ENCODE assay signal across 8 cellular contexts in the genomic region with DNA sequence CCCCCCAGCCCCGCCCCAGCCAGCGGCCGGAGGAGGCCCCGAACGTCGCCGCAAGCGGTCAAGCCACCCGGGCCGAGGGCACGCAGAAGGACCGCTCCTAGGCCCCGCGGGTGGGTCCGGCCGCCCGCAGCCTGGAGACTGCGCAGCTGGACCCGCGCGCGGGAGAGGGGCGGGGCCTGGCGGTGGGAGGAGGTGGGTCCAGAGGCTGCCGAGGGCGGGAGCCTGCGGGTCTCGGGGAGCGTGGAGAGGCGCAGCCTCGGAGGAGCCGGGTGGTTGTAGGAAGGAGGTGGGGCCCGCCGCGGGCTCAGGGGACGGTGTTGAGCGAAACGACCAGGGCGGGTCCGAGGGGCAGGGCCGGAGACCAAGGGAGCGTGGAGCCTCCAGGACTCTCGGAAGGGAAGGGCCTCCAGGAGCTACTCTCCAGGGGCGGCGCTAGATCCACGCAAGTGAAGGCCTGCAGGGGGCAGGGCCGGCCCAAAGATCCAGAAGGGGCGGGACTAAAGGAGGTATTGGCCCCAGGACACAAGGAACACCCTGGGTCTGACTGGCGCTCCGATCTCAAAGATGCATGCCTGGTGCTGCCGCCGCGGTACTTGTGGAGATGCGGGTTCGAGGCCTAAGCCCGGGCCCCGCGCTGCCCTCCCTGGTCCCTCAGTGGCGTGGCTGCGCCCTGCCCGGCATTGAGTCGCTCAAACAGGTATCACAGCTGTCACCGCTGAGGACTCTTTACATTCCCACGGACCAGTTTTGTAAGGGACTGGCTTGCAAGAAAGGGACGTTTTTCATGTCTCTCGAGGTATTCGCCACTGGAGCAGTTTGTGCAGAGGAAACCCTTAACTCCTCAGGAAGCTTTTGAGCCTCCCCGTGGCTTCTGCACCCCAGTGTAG. TPM values are rescaled to one million over a fixed set of nuclear protein-coding genes. Genes with fewer than 3 reads are reported as not detected.
A peak's percentile ranks its signal among the peaks of the same experiment; 100 is the strongest.
DNase-seq lines count a peak whose midpoint lies in the region; ATAC-seq, FAIRE-seq and TF ChIP-seq lines count a peak whose summit lies in the region.

No MANE protein-coding gene starts in this region.

- H3K27me3 ChIP-seq in H1 (replicated peaks in 1 of 4; ENCODE audit: control insufficient read depth in 3 of 4, extremely low read depth in 1 of 4, insufficient read depth in 3 of 4, low read length in 3 of 4), result no peaks in the 10 kb centered on the region

- no peak for TF ChIP-seq EP300 in H1 (IDR thresholded peaks at IDR 0.05; ENCODE audit: borderline replicate concordance in 1 of 2, low read depth in 2 of 2, low read length in 2 of 2)

- TF ChIP-seq RAD21 in H1 (IDR thresholded peaks at IDR 0.05 in 1 of 2, conservative IDR thresholded peaks at IDR 0.05 in 1 of 2; ENCODE audit: low read depth in 2 of 2, low read length in 2 of 2), result peak; percentile 37 to 41; a peak in 3 of 4 replicates

- no peak for FAIRE-seq in H1 (lab: Jason Lieb, UNC)

- H3K4ac ChIP-seq in H1 (replicated peaks; ENCODE audit: insufficient read length, low read depth, low read length), result no peak overlapping the region

- CTCF ChIA-PET in H1 (lab: Charles Lee; ENCODE audit: partially characterized antibody), result interaction anchor here (0.8 to 1.7 kb wide), 3 partner anchors 13 to 86 kb away, joined by 3 to 4 read pairs (median 3); no protein-coding TSS in a partner anchor

- H3K56ac ChIP-seq in H1 (replicated peaks; ENCODE audit: insufficient read length, low read depth, low read length), result no peak overlapping the region

- no peak overlapping the region for H3K23ac ChIP-seq in H1 (ENCODE audit: insufficient read length)

- peaks cover 2 to 5% of the 10 kb centered on the region in 2 experiments for H4K20me1 ChIP-seq in H1 (replicated peaks in 1 of 2; ENCODE audit: control insufficient read depth in 1 of 2, insufficient read depth in 2 of 2, low read length in 2 of 2)

- H2BK12ac ChIP-seq in H1 (ENCODE audit: low read depth, low read length), result no peak overlapping the region

- no peak overlapping the region for H3K18ac ChIP-seq in H1 (ENCODE audit: extremely low read depth, low read length)

- peaks cover 0 to 10% of the 10 kb centered on the region in 2 experiments; a peak in 2 of 4 replicates for H3K79me2 ChIP-seq in H1 (ENCODE audit: control insufficient read depth in 1 of 2, insufficient read depth in 2 of 2, low read length in 2 of 2)

- H3K27ac ChIP-seq in C4-2B, result peak overlapping the region; percentile 25
- no peak overlapping the region for H3K27ac ChIP-seq in H1 (ENCODE audit: low read depth, low read length)

- POLR2A ChIA-PET in H1 (lab: Charles Lee; ENCODE audit: partially characterized antibody), result interaction anchor here (0.9 to 2.9 kb wide), 8 partner anchors 12 to 48 kb away, joined by 3 to 15 read pairs (median 4); a partner anchor contains a TSS

- H4K8ac ChIP-seq in H1 (ENCODE audit: extremely low read depth, insufficient read depth, low read length), result no peak overlapping the region

- no peak overlapping the region for H4K5ac ChIP-seq in H1 (ENCODE audit: insufficient read length, low read depth, low read length)

- H3K4me2 ChIP-seq in H1 (ENCODE audit: insufficient read depth in 1 of 2, low read depth in 2 of 2, low read length in 2 of 2), result peak overlapping the region; percentile 43 to 69

- H2AFZ ChIP-seq in H1 (ENCODE audit: low read length), result no peak overlapping the region

- TF ChIP-seq CTCF in C4-2B (conservative IDR thresholded peaks at IDR 0.05), result no peak; the same call in 1 of the 2 replicates
- peak in 2 of 3 experiments; percentile 46 to 48; a peak in 3 of 4 replicates for TF ChIP-seq CTCF in H1 (IDR thresholded peaks at IDR 0.05; ENCODE audit: control extremely low read depth in 1 of 3, insufficient read depth in 1 of 3, low read depth in 1 of 3, low read length in 3 of 3)

- DNase-seq in NCI-H748 treated with DMSO at 0.1 percent for 48 hours (lab: John Stamatoyannopoulos, UW), result peak; percentile 77
- DNase-seq in activated CD8-positive, alpha-beta memory T cell treated with anti-CD3 and anti-CD28 coated beads for 1 hour (ENCODE audit: extremely low read depth in 1 of 2, low read depth in 1 of 2), result peak; percentile 42 to 51
- DNase-seq in H1 (ENCODE audit: low read depth in 1 of 2, low spot score in 2 of 2), result peak; percentile 49 to 71
- peak; percentile 94 for DNase-seq in mesenteric fat pad (ENCODE audit: low spot score)
- peak; percentile 35 for DNase-seq in stimulated activated CD8-positive, alpha-beta memory T cell treated with anti-CD3 and anti-CD28 coated beads, Interleukin-15, amount 100 ng/mL, for 24 hours (ENCODE audit: low read depth)

- no peak overlapping the region for H4K91ac ChIP-seq in H1 (replicated peaks; ENCODE audit: insufficient read length, low read length)

- ATAC-seq in GM19372 (IDR thresholded peaks at IDR 0.05; ENCODE audit: low read depth, unreplicated experiment) (peak; percentile 82), HG03521 (IDR thresholded peaks at IDR 0.05; ENCODE audit: unreplicated experiment) (peak; percentile 79)

- WGBS in H1 (ENCODE audit: extremely low coverage in 1 of 2, insufficient coverage in 1 of 2, insufficient read length in 1 of 2, insufficient replicate concordance in 2 of 2, low coverage in 1 of 2, low lambda C conversion rate in 2 of 2, missing lambda C conversion rate in 1 of 2), 2 experiments, result 18% methylated on average over 11 of the region's 68 CpGs; no CpG with 5 or more reads in 1 of the 2 experiments

- H2BK5ac ChIP-seq in H1 (ENCODE audit: low read depth, low read length), result no peak overlapping the region

- 0 out of 3 replicates have a peak, but pooled peaks of 1 of the 2 experiments have one; percentile 20 for TF ChIP-seq POLR2A in H1 (IDR thresholded peaks at IDR 0.05; ENCODE audit: control extremely low read depth in 1 of 2, low read depth in 2 of 2, low read length in 2 of 2)

- peaks cover 0 to 7% (median 3%) of the 10 kb centered on the region in 4 experiments; a peak in 2 of 8 replicates for H3K36me3 ChIP-seq in H1 (ENCODE audit: control insufficient read depth in 2 of 4, insufficient read depth in 4 of 4, low read length in 3 of 4)

- H3K79me1 ChIP-seq in H1 (ENCODE audit: low read depth, low read length), result no peaks in the 10 kb centered on the region; the same call in 1 of the 2 replicates

- H2AK5ac ChIP-seq in H1 (ENCODE audit: low read depth, low read length), result no peak overlapping the region

- H2BK120ac ChIP-seq in H1 (replicated peaks; ENCODE audit: low read depth, low read length), result no peak overlapping the region

- no peak overlapping the region for H2BK15ac ChIP-seq in H1 (ENCODE audit: low read length)

- peaks cover 0 to 4% (median 2%) of the 10 kb centered on the region in 4 experiments; a peak in 2 of 7 replicates for H3K4me1 ChIP-seq in H1 (replicated peaks in 1 of 4; ENCODE audit: control insufficient read depth in 3 of 4, insufficient read depth in 4 of 4, low read length in 3 of 4)

- peak overlapping the region; percentile 30 to 76 (median 46) for H3K4me3 ChIP-seq in H1 (ENCODE audit: extremely low read depth in 1 of 4, insufficient read depth in 2 of 4, low read depth in 3 of 4, low read length in 4 of 4)

- no peak overlapping the region for H2BK20ac ChIP-seq in H1 (ENCODE audit: low read length)

- H3K23me2 ChIP-seq in H1 (ENCODE audit: low read depth, low read length), result peaks cover 5% of the 10 kb centered on the region; the same call in 1 of the 2 replicates

- no peaks in the 10 kb centered on the region for H3K9me3 ChIP-seq in H1 (ENCODE audit: insufficient read depth in 2 of 2, low read depth in 1 of 2, low read length in 1 of 2)

- no peak overlapping the region for H3K14ac ChIP-seq in H1 (ENCODE audit: insufficient read length)

- H3K9ac ChIP-seq in H1 (replicated peaks in 1 of 4; ENCODE audit: extremely low read depth in 1 of 4, low read depth in 3 of 4, low read length in 3 of 4), result no peak overlapping the region

RNA-seq across cellular contexts. Expression of a gene that starts 5.9 kb away (rescaled TPM):
- total RNA-seq in H1 (2021; fragmentation: NEBNext Ultra II Directional; extraction: Animal tissue kit (Norgen Biotek cat#: 25700)), result 77.8 and 82.4 TPM in 2 replicates
- 246 and 284 TPM in 2 replicates for polyA plus RNA-seq in H1 (2011; rRNA removed)
- polyA plus RNA-seq in H1 (2011; cell fraction: cytosol; rRNA removed), result 162 TPM
- polyA plus RNA-seq in H1 (2011; cell fraction: nucleus; rRNA removed), result 151 TPM
- polyA plus RNA-seq in H1 (2012, experiment 1 of 2), result 68.1 to 113 TPM (median 110 TPM) in 4 replicates
- polyA plus RNA-seq in H1 (2012, experiment 2 of 2), result 173 TPM
- polyA plus RNA-seq in H1 (2013, experiment 1 of 2), result 80.8 TPM
- polyA plus RNA-seq in H1 (2013, experiment 2 of 2), result 79.0 TPM
- 35.8 TPM in 2 replicates for polyA minus RNA-seq in H1 (2011; rRNA and poly(A)+ RNA removed)
- polyA minus RNA-seq in H1 (2011; cell fraction: cytosol; rRNA and poly(A)+ RNA removed), result 37.3 TPM
- 34.9 TPM for polyA minus RNA-seq in H1 (2011; cell fraction: nucleus; rRNA and poly(A)+ RNA removed)
- total RNA-seq in mesenteric fat pad, result 22.1 TPM

RNA-seq across cellular contexts. Expression of a gene that starts 6.1 kb away (rescaled TPM):
- total RNA-seq in H1 (2021; fragmentation: NEBNext Ultra II Directional; extraction: Animal tissue kit (Norgen Biotek cat#: 25700)), result 95.9 and 101 TPM in 2 replicates
- polyA plus RNA-seq in H1 (2011; rRNA removed), result 91.7 and 124 TPM in 2 replicates
- polyA plus RNA-seq in H1 (2011; cell fraction: cytosol; rRNA removed), result 134 TPM
- 114 TPM for polyA plus RNA-seq in H1 (2011; cell fraction: nucleus; rRNA removed)
- 104 to 130 TPM (median 119 TPM) in 4 replicates for polyA plus RNA-seq in H1 (2012, experiment 1 of 2)
- polyA plus RNA-seq in H1 (2012, experiment 2 of 2), result 122 TPM
- polyA plus RNA-seq in H1 (2013, experiment 1 of 2), result 71.1 TPM
- polyA plus RNA-seq in H1 (2013, experiment 2 of 2), result 69.8 TPM
- polyA minus RNA-seq in H1 (2011; rRNA and poly(A)+ RNA removed), result 57.3 and 71.7 TPM in 2 replicates
- 63.3 TPM for polyA minus RNA-seq in H1 (2011; cell fraction: cytosol; rRNA and poly(A)+ RNA removed)
- 23.9 TPM for polyA minus RNA-seq in H1 (2011; cell fraction: nucleus; rRNA and poly(A)+ RNA removed)
- total RNA-seq in mesenteric fat pad, result 50.6 TPM

RNA-seq across cellular contexts. Expression of a gene that starts 19.8 kb away (rescaled TPM):
- 20.4 and 21.4 TPM in 2 replicates for total RNA-seq in H1 (2021; fragmentation: NEBNext Ultra II Directional; extraction: Animal tissue kit (Norgen Biotek cat#: 25700))
- 48.3 and 52.1 TPM in 2 replicates for polyA plus RNA-seq in H1 (2011; rRNA removed)
- 28.7 TPM for polyA plus RNA-seq in H1 (2011; cell fraction: cytosol; rRNA removed)
- 47.9 TPM for polyA plus RNA-seq in H1 (2011; cell fraction: nucleus; rRNA removed)
- polyA plus RNA-seq in H1 (2012, experiment 1 of 2), result 16.1 to 23.4 TPM (median 21.7 TPM) in 4 replicates
- 18.4 TPM for polyA plus RNA-seq in H1 (2012, experiment 2 of 2)
- 24.6 TPM for polyA plus RNA-seq in H1 (2013, experiment 1 of 2)
- 26.8 TPM for polyA plus RNA-seq in H1 (2013, experiment 2 of 2)
- polyA minus RNA-seq in H1 (2011; rRNA and poly(A)+ RNA removed), result 39.4 and 40.0 TPM in 2 replicates
- polyA minus RNA-seq in H1 (2011; cell fraction: cytosol; rRNA and poly(A)+ RNA removed), result 14.3 TPM
- 9.2 TPM for polyA minus RNA-seq in H1 (2011; cell fraction: nucleus; rRNA and poly(A)+ RNA removed)
- 24.5 TPM for total RNA-seq in mesenteric fat pad

RNA-seq across cellular contexts. Expression of a gene that starts 27.2 kb away (rescaled TPM):
- 180 and 190 TPM in 2 replicates for total RNA-seq in H1 (2021; fragmentation: NEBNext Ultra II Directional; extraction: Animal tissue kit (Norgen Biotek cat#: 25700))
- 203 and 257 TPM in 2 replicates for polyA plus RNA-seq in H1 (2011; rRNA removed)
- polyA plus RNA-seq in H1 (2011; cell fraction: cytosol; rRNA removed), result 177 TPM
- polyA plus RNA-seq in H1 (2011; cell fraction: nucleus; rRNA removed), result 225 TPM
- polyA plus RNA-seq in H1 (2012, experiment 1 of 2), result 134 to 160 TPM (median 142 TPM) in 4 replicates
- polyA plus RNA-seq in H1 (2012, experiment 2 of 2), result 156 TPM
- polyA plus RNA-seq in H1 (2013, experiment 1 of 2), result 184 TPM
- polyA plus RNA-seq in H1 (2013, experiment 2 of 2), result 162 TPM
- polyA minus RNA-seq in H1 (2011; rRNA and poly(A)+ RNA removed), result 137 and 189 TPM in 2 replicates
- 77.9 TPM for polyA minus RNA-seq in H1 (2011; cell fraction: cytosol; rRNA and poly(A)+ RNA removed)
- polyA minus RNA-seq in H1 (2011; cell fraction: nucleus; rRNA and poly(A)+ RNA removed), result 103 TPM
- total RNA-seq in mesenteric fat pad, result 5.7 TPM

RNA-seq across cellular contexts. Expression of a gene that starts 56.2 kb away (rescaled TPM):
- total RNA-seq in H1 (2021; fragmentation: NEBNext Ultra II Directional; extraction: Animal tissue kit (Norgen Biotek cat#: 25700)), result 4.5 TPM in 2 replicates
- 3.6 and 7.0 TPM in 2 replicates for polyA plus RNA-seq in H1 (2011; rRNA removed)
- 2.4 TPM for polyA plus RNA-seq in H1 (2011; cell fraction: cytosol; rRNA removed)
- 3.7 TPM for polyA plus RNA-seq in H1 (2011; cell fraction: nucleus; rRNA removed)
- polyA plus RNA-seq in H1 (2012, experiment 1 of 2), result 2.0 to 5.7 TPM (median 4.6 TPM) in 4 replicates
- polyA plus RNA-seq in H1 (2012, experiment 2 of 2), result 3.3 TPM
- polyA plus RNA-seq in H1 (2013, experiment 1 of 2), result 7.9 TPM
- polyA plus RNA-seq in H1 (2013, experiment 2 of 2), result 7.3 TPM
- not detected in 2 replicates for polyA minus RNA-seq in H1 (2011; rRNA and poly(A)+ RNA removed)
- 1.1 TPM for polyA minus RNA-seq in H1 (2011; cell fraction: cytosol; rRNA and poly(A)+ RNA removed)
- 2.3 TPM for polyA minus RNA-seq in H1 (2011; cell fraction: nucleus; rRNA and poly(A)+ RNA removed)
- total RNA-seq in mesenteric fat pad, result not detected

Comparison
In these comparisons a context has a peak if more than half of its experiments do, and no peak if none do; other contexts are left out.
1. DNase-seq: peak in every context shown above with its lines; median percentile 94 in mesenteric fat pad; 77 in NCI-H748 treated with DMSO at 0.1 percent for 48 hours; 60 in H1; 46 in activated CD8-positive, alpha-beta memory T cell treated with anti-CD3 and anti-CD28 coated beads for 1 hour; 35 in stimulated activated CD8-positive, alpha-beta memory T cell treated with anti-CD3 and anti-CD28 coated beads, Interleukin-15, amount 100 ng/mL, for 24 hours.